ENCODE assay signal across 8 cellular contexts in the genomic region with DNA sequence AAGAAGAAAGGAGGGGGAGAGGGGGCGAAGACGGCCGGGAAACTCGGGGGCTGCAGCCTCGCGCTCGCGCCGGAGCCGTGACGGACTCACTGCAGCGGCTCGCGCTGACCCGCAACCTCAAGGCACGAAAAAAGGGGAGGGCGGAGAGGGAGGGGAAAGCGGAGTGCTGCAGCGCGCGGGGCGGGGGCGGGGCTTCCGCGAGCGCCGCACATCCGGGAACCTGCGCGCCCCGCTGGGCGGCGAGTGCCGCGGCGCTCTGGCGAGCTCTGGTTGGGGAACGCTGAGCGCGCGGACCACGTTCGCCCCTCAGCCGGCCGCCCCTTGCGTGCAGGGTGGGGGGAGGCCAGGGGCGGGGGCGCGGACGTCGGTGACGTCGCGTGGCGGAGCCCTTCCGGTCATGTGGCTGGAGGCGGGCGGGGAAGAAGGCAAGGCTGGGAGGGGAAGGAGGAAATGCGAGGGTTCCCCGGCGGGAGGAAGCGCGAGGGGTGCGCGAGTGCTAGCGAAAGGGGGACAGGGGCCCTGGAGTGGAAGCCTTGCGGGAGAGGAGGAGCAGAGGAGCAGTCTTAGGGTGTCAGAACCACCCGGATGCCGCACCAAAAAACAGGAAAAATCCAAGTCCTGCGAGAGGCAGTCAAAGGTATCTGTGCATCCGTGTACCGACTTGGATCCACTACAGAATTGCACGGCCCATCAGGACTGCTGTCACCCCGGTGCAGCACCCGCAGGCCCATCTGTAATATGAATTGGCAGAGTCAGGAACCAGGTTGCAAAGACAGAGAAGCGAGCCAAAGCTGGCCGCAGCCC. TPM values are rescaled to one million over a fixed set of nuclear protein-coding genes. Genes with fewer than 3 reads are reported as not detected.
DNase-seq lines count a peak whose midpoint lies in the region; ATAC-seq lines count a peak whose summit lies in the region.

A gene with protein sequence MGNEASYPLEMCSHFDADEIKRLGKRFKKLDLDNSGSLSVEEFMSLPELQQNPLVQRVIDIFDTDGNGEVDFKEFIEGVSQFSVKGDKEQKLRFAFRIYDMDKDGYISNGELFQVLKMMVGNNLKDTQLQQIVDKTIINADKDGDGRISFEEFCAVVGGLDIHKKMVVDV (minus strand): TSS at position 126 of the 804 bp plus-strand sequence. CDS start 405 bp downstream, outside the sequence.

- ATAC-seq in GM19351 (IDR thresholded peaks at IDR 0.05; ENCODE audit: unreplicated experiment) (peak; percentile 77), HG03520 (IDR thresholded peaks at IDR 0.05; ENCODE audit: unreplicated experiment) (peak; percentile 82), left lobe of liver (peak; percentile 88)

- peak within 1 kb of the TSS; percentile 93 to 99 (median 95) for H3K27ac ChIP-seq in BLaER1 treated with 17β-estradiol and CSF1 and Interleukin-3, amounts not matched to agents 10 nM and 100 nM

- H3K27me3 ChIP-seq in BLaER1 treated with 17β-estradiol and CSF1 and Interleukin-3, amounts not matched to agents 10 nM and 100 nM: no peaks in the 10 kb centered on the region

- H4K20me1 ChIP-seq in BLaER1 treated with 17β-estradiol and CSF1 and Interleukin-3, amounts not matched to agents 10 nM and 100 nM: peaks cover 33 to 35% (median 33%) of the 10 kb centered on the region in 11 experiments

- H3K9me3 ChIP-seq in BLaER1 treated with 17β-estradiol and CSF1 and Interleukin-3, amounts not matched to agents 10 nM and 100 nM (replicated peaks in 1 of 11): no peaks in the 10 kb centered on the region

- DNase-seq in NCI-H748 (lab: John Stamatoyannopoulos, UW; ENCODE audit: unreplicated experiment) (peak; percentile 94), dedifferentiated amniotic fluid mesenchymal stem cell (ENCODE audit: extremely low spot score) (peak; percentile 92), left lobe of liver (ENCODE audit: low spot score) (peak; percentile 97)
- DNase-seq in activated CD4-positive, alpha-beta T cell treated with anti-CD3 and anti-CD28 coated beads, Interleukin-2, amount 50 U/mL, for 24 hours (ENCODE audit: low read depth in 1 of 2, low spot score in 1 of 2): peak; percentile 88 to 90
- peak; percentile 94 to 95 for DNase-seq in stimulated activated CD4-positive, alpha-beta T cell treated with anti-CD3 and anti-CD28 coated beads, Interleukin-2, amount 100 ng/mL, for 24 hours

- peak within 1 kb of the TSS; percentile 78 to 95 (median 91) for H3K4me2 ChIP-seq in BLaER1 treated with 17β-estradiol and CSF1 and Interleukin-3, amounts not matched to agents 10 nM and 100 nM

- peaks cover 33 to 48% (median 47%) of the 10 kb centered on the region in 10 experiments for H3K4me1 ChIP-seq in BLaER1 treated with 17β-estradiol and CSF1 and Interleukin-3, amounts not matched to agents 10 nM and 100 nM

- H3K4me3 ChIP-seq in BLaER1 treated with 17β-estradiol and CSF1 and Interleukin-3, amounts not matched to agents 10 nM and 100 nM: peak within 1 kb of the TSS; percentile 78 to 96 (median 86)

- H3K36me3 ChIP-seq in BLaER1 treated with 17β-estradiol and CSF1 and Interleukin-3, amounts not matched to agents 10 nM and 100 nM: peaks cover 0 to 17% (median 11%) of the 10 kb centered on the region in 11 experiments; a peak in 10 of 22 replicates

- H3K9ac ChIP-seq in BLaER1 treated with 17β-estradiol and CSF1 and Interleukin-3, amounts not matched to agents 10 nM and 100 nM: peak within 1 kb of the TSS; percentile 96 to 99 (median 97)

RNA-seq across cellular contexts. Expression of the gene that starts here (rescaled TPM):
- 23.5 TPM for total RNA-seq in left lobe of liver

Comparison
In these comparisons a context has a peak if more than half of its experiments do, and no peak if none do; other contexts are left out.
1. Peak in every context shown above with its lines: DNase-seq, ATAC-seq, H3K4me3 ChIP-seq and H3K27ac ChIP-seq.